Comparison of ENCODE assay signal across 1 cellular context in genomic region chr17:74760404-74761105, GRCh38.
TF ChIP-seq lines count a peak whose summit lies in the region.

No MANE protein-coding gene starts in this region.

TF ChIP-seq in HepG2, 621 proteins besides CTCF, POLR2A, EP300 and RAD21 (continued from another document and continues in another):
- TF ChIP-seq, protein P1, sequence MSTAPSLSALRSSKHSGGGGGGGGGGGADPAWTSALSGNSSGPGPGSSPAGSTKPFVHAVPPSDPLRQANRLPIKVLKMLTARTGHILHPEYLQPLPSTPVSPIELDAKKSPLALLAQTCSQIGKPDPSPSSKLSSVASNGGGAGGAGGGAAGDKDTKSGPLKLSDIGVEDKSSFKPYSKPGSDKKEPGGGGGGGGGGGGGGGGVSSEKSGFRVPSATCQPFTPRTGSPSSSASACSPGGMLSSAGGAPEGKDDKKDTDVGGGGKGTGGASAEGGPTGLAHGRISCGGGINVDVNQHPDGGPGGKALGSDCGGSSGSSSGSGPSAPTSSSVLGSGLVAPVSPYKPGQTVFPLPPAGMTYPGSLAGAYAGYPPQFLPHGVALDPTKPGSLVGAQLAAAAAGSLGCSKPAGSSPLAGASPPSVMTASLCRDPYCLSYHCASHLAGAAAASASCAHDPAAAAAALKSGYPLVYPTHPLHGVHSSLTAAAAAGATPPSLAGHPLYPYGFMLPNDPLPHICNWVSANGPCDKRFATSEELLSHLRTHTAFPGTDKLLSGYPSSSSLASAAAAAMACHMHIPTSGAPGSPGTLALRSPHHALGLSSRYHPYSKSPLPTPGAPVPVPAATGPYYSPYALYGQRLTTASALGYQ (CRISPR knock-in tag; IDR thresholded peaks at IDR 0.05): no peak
- no peak for TF ChIP-seq ZBTB40 (IDR thresholded peaks at IDR 0.05)
- no peak for TF ChIP-seq ZBTB40 (CRISPR knock-in tag; IDR thresholded peaks at IDR 0.05)
- no peak for TF ChIP-seq NPAS2 (CRISPR knock-in tag; IDR thresholded peaks at IDR 0.05; ENCODE audit: borderline replicate concordance)
- TF ChIP-seq MATR3 (CRISPR knock-in tag; IDR thresholded peaks at IDR 0.05): no peak
- TF ChIP-seq ZNF576 (CRISPR knock-in tag; IDR thresholded peaks at IDR 0.05): no peak
- TF ChIP-seq, protein P2, sequence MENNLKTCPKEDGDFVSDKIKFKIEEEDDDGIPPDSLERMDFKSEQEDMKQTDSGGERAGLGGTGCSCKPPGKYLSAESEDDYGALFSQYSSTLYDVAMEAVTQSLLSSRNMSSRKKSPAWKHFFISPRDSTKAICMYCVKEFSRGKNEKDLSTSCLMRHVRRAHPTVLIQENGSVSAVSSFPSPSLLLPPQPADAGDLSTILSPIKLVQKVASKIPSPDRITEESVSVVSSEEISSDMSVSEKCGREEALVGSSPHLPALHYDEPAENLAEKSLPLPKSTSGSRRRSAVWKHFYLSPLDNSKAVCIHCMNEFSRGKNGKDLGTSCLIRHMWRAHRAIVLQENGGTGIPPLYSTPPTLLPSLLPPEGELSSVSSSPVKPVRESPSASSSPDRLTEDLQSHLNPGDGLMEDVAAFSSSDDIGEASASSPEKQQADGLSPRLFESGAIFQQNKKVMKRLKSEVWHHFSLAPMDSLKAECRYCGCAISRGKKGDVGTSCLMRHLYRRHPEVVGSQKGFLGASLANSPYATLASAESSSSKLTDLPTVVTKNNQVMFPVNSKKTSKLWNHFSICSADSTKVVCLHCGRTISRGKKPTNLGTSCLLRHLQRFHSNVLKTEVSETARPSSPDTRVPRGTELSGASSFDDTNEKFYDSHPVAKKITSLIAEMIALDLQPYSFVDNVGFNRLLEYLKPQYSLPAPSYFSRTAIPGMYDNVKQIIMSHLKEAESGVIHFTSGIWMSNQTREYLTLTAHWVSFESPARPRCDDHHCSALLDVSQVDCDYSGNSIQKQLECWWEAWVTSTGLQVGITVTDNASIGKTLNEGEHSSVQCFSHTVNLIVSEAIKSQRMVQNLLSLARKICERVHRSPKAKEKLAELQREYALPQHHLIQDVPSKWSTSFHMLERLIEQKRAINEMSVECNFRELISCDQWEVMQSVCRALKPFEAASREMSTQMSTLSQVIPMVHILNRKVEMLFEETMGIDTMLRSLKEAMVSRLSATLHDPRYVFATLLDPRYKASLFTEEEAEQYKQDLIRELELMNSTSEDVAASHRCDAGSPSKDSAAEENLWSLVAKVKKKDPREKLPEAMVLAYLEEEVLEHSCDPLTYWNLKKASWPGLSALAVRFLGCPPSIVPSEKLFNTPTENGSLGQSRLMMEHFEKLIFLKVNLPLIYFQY (CRISPR knock-in tag; IDR thresholded peaks at IDR 0.05; ENCODE audit: borderline replicate concordance): no peak
- TF ChIP-seq HES4 (CRISPR knock-in tag; IDR thresholded peaks at IDR 0.05; ENCODE audit: borderline replicate concordance): no peak
- no peak for TF ChIP-seq IRF2 (CRISPR knock-in tag; IDR thresholded peaks at IDR 0.05)
- TF ChIP-seq ZNF792 (CRISPR knock-in tag; IDR thresholded peaks at IDR 0.05): no peak
- TF ChIP-seq, protein P3, sequence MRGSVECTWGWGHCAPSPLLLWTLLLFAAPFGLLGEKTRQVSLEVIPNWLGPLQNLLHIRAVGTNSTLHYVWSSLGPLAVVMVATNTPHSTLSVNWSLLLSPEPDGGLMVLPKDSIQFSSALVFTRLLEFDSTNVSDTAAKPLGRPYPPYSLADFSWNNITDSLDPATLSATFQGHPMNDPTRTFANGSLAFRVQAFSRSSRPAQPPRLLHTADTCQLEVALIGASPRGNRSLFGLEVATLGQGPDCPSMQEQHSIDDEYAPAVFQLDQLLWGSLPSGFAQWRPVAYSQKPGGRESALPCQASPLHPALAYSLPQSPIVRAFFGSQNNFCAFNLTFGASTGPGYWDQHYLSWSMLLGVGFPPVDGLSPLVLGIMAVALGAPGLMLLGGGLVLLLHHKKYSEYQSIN (CRISPR knock-in tag; IDR thresholded peaks at IDR 0.05; ENCODE audit: borderline replicate concordance): no peak
- no peak for TF ChIP-seq CAMTA2 (CRISPR knock-in tag; IDR thresholded peaks at IDR 0.05; ENCODE audit: borderline replicate concordance)
- TF ChIP-seq ZFY (CRISPR knock-in tag; IDR thresholded peaks at IDR 0.05): no peak; the same call in 1 of the 2 replicates
- TF ChIP-seq ZNF788 (CRISPR knock-in tag; IDR thresholded peaks at IDR 0.05; ENCODE audit: borderline replicate concordance): no peak; the same call in 1 of the 2 replicates
- TF ChIP-seq, protein P4, sequence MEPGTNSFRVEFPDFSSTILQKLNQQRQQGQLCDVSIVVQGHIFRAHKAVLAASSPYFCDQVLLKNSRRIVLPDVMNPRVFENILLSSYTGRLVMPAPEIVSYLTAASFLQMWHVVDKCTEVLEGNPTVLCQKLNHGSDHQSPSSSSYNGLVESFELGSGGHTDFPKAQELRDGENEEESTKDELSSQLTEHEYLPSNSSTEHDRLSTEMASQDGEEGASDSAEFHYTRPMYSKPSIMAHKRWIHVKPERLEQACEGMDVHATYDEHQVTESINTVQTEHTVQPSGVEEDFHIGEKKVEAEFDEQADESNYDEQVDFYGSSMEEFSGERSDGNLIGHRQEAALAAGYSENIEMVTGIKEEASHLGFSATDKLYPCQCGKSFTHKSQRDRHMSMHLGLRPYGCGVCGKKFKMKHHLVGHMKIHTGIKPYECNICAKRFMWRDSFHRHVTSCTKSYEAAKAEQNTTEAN (CRISPR knock-in tag; conservative IDR thresholded peaks at IDR 0.05): no peak
- TF ChIP-seq CBX1 (IDR thresholded peaks at IDR 0.05; ENCODE audit: low read depth): no peak
- no peak for TF ChIP-seq ZNF460 (CRISPR knock-in tag; IDR thresholded peaks at IDR 0.05; ENCODE audit: borderline replicate concordance)
- no peak for TF ChIP-seq YY1 (IDR thresholded peaks at IDR 0.05; ENCODE audit: insufficient read depth, insufficient replicate concordance, low read depth, low read length)
- no peak for TF ChIP-seq ZFP90 (CRISPR knock-in tag; IDR thresholded peaks at IDR 0.05; ENCODE audit: borderline replicate concordance)
- TF ChIP-seq MEIS1 (CRISPR knock-in tag; IDR thresholded peaks at IDR 0.05; ENCODE audit: borderline replicate concordance): no peak
- TF ChIP-seq MXD3 (CRISPR knock-in tag; IDR thresholded peaks at IDR 0.05): no peak
- no peak for TF ChIP-seq ZNF619 (CRISPR knock-in tag; IDR thresholded peaks at IDR 0.05)
- TF ChIP-seq, protein P5, sequence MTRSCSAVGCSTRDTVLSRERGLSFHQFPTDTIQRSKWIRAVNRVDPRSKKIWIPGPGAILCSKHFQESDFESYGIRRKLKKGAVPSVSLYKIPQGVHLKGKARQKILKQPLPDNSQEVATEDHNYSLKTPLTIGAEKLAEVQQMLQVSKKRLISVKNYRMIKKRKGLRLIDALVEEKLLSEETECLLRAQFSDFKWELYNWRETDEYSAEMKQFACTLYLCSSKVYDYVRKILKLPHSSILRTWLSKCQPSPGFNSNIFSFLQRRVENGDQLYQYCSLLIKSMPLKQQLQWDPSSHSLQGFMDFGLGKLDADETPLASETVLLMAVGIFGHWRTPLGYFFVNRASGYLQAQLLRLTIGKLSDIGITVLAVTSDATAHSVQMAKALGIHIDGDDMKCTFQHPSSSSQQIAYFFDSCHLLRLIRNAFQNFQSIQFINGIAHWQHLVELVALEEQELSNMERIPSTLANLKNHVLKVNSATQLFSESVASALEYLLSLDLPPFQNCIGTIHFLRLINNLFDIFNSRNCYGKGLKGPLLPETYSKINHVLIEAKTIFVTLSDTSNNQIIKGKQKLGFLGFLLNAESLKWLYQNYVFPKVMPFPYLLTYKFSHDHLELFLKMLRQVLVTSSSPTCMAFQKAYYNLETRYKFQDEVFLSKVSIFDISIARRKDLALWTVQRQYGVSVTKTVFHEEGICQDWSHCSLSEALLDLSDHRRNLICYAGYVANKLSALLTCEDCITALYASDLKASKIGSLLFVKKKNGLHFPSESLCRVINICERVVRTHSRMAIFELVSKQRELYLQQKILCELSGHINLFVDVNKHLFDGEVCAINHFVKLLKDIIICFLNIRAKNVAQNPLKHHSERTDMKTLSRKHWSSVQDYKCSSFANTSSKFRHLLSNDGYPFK (CRISPR knock-in tag; IDR thresholded peaks at IDR 0.05; ENCODE audit: borderline replicate concordance): no peak
- no peak for TF ChIP-seq DPF2 (CRISPR knock-in tag; IDR thresholded peaks at IDR 0.05; ENCODE audit: borderline replicate concordance, low read depth)
- TF ChIP-seq NBN (conservative IDR thresholded peaks at IDR 0.05): no peak
- no peak for TF ChIP-seq ZNF780A (CRISPR knock-in tag; IDR thresholded peaks at IDR 0.05)
- TF ChIP-seq ZNF552 (CRISPR knock-in tag; IDR thresholded peaks at IDR 0.05; ENCODE audit: borderline replicate concordance): no peak
- no peak for TF ChIP-seq KDM5A (IDR thresholded peaks at IDR 0.05; ENCODE audit: borderline replicate concordance, low read length)
- TF ChIP-seq ZNF256 (CRISPR knock-in tag; conservative IDR thresholded peaks at IDR 0.05): no peak
- TF ChIP-seq ZNF432 (CRISPR knock-in tag; IDR thresholded peaks at IDR 0.05; ENCODE audit: borderline replicate concordance): no peak
- TF ChIP-seq ZNF564 (CRISPR knock-in tag; IDR thresholded peaks at IDR 0.05): no peak
